In genomic region chr7:158030566-158030965, GRCh38 we compare ENCODE assay signal across 15 cellular contexts.
"Had no signal": no experiment of that assay in that cellular context is flagged by ENCODE, and none has a peak within 500 bp of the region (broad histone marks: within the 10 kb centered on the region; RNA-seq: fewer than 3 reads in every experiment).

No MANE protein-coding gene starts in this region.

- ATAC-seq: mucosa of descending colon; naive thymus-derived CD8-positive, alpha-beta T cell; right cardiac atrium; stimulated activated effector memory CD8-positive, alpha-beta T cell treated with anti-CD3 and anti-CD28 coated beads, Interleukin-12 subunit alpha, Interleukin-12 subunit beta, amount 100 ng/mL, for 72 hours had no signal

- DNase-seq: cortex of kidney; dorsolateral prefrontal cortex; effector CD8-positive, alpha-beta T cell; foreskin melanocyte; mammary epithelial cell; mucosa of descending colon; naive thymus-derived CD8-positive, alpha-beta T cell; right cardiac atrium; stimulated activated CD4-positive, alpha-beta T cell treated with anti-CD3 and anti-CD28 coated beads, Interleukin-4, amount 100 ng/mL, for 1 hour; stimulated activated CD8-positive, alpha-beta memory T cell treated with anti-CD3 and anti-CD28 coated beads, Interleukin-4, amount 100 ng/mL, for 48 hours; transverse colon had no signal

- H3K9me3 ChIP-seq: mucosa of descending colon, thoracic aorta, transverse colon had no signal

- H3K36me3 ChIP-seq: thoracic aorta, transverse colon had no signal

- H3K4me3 ChIP-seq: dorsolateral prefrontal cortex, hepatocyte, mucosa of descending colon, smooth muscle cell, thoracic aorta, transverse colon had no signal

- H3K27me3 ChIP-seq: hepatocyte, transverse colon had no signal

- H3K27ac ChIP-seq: dorsolateral prefrontal cortex, hepatocyte, thoracic aorta, transverse colon had no signal
